Comparison of ENCODE assay signal across 12 cellular contexts in genomic region chr3:165194477-165195135, GRCh38. TPM values are rescaled to one million over a fixed set of nuclear protein-coding genes. Genes with fewer than 3 reads are reported as not detected.
DNase-seq lines count a peak whose midpoint lies in the region; ATAC-seq and TF ChIP-seq lines count a peak whose summit lies in the region.
"Had no signal": no experiment of that assay in that cellular context is flagged by ENCODE, and none has a peak within 500 bp of the region (broad histone marks: within the 10 kb centered on the region; RNA-seq: fewer than 3 reads in every experiment).

No MANE protein-coding gene starts in this region.

- ATAC-seq in right cardiac atrium, result no peak
- no peak for ATAC-seq in left ventricle myocardium superior
- no peak for ATAC-seq in GM21825 (IDR thresholded peaks at IDR 0.05; ENCODE audit: unreplicated experiment)
- ATAC-seq: activated CD8-positive, alpha-beta memory T cell treated with anti-CD3 and anti-CD28 coated beads, Interleukin-2, amount 10 ng/mL, durations not matched to agents 7 days and 5 days had no signal

- H3K4me1 ChIP-seq in right cardiac atrium (ENCODE audit: control insufficient read depth, insufficient read depth, low read length) (peaks cover 5% of the 10 kb centered on the region), ectodermal cell (ENCODE audit: control insufficient read depth, insufficient read depth, low read length) (peaks cover 8% of the 10 kb centered on the region), mucosa of rectum (ENCODE audit: control insufficient read depth in 2 of 2, insufficient read depth in 2 of 2, low read length in 2 of 2) (peaks cover 0 to 15% of the 10 kb centered on the region in 2 donors), vagina (peaks cover 36% of the 10 kb centered on the region), mammary epithelial cell (ENCODE audit: insufficient read depth, low read length) (no peaks in the 10 kb centered on the region)

- H3K27me3 ChIP-seq in right cardiac atrium (ENCODE audit: control insufficient read depth, insufficient read depth) (no peaks in the 10 kb centered on the region), ectodermal cell (ENCODE audit: control insufficient read depth, insufficient read depth, low read length, poor library complexity, severe bottlenecking) (peaks cover 50% of the 10 kb centered on the region), mucosa of rectum (ENCODE audit: control insufficient read depth in 2 of 2, insufficient read depth in 2 of 2, low read length in 2 of 2) (peaks cover 42 to 51% of the 10 kb centered on the region in 2 donors), vagina (peaks cover 4% of the 10 kb centered on the region), mammary epithelial cell (ENCODE audit: insufficient read depth, low read length) (peaks cover 45% of the 10 kb centered on the region)

- intact Hi-C loops in right cardiac atrium (cut with DNase I), result no loop called here
- intact Hi-C loops in left ventricle myocardium superior (cut with micrococcal nuclease), result no loop called here
- intact Hi-C loops in vagina (cut with DNase I), result no loop called here
- intact Hi-C loops in mammary epithelial cell (cut with micrococcal nuclease), result no loop called here

- H2AFZ ChIP-seq in mammary epithelial cell (ENCODE audit: low read depth, low read length), result no peak overlapping the region

- dilution Hi-C loops in mammary epithelial cell (cut with HindIII; ENCODE audit: low sequenced_read_pairs), result no loop called here

- H3K4me3 ChIP-seq in right cardiac atrium (ENCODE audit: low read length) (peak overlapping the region; percentile 29), ectodermal cell (ENCODE audit: insufficient read depth, low read depth, low read length) (peak overlapping the region; percentile 50), mucosa of rectum (ENCODE audit: low read length in 2 of 2) (peak overlapping the region; percentile 54 to 60), vagina (peak overlapping the region; percentile 41 to 50), mammary epithelial cell (replicated peaks in 1 of 3; ENCODE audit: insufficient read depth in 1 of 3, low read depth in 2 of 3, low read length in 3 of 3) (no peak overlapping the region)

- H3K9me3 ChIP-seq in right cardiac atrium (ENCODE audit: control insufficient read depth, low read length), result no peaks in the 10 kb centered on the region
- H3K9me3 ChIP-seq in ectodermal cell (ENCODE audit: control insufficient read depth, low read length), result no peaks in the 10 kb centered on the region
- no peaks in the 10 kb centered on the region for H3K9me3 ChIP-seq in mucosa of rectum (ENCODE audit: control insufficient read depth in 2 of 2, low read length in 2 of 2)
- no peaks in the 10 kb centered on the region for H3K9me3 ChIP-seq in vagina
- peaks cover 2% of the 10 kb centered on the region for H3K9me3 ChIP-seq in mammary epithelial cell (replicated peaks; ENCODE audit: insufficient read depth, low read length)
- H3K9me3 ChIP-seq: heart right ventricle had no signal

- no peak for TF ChIP-seq CTCF in vagina (IDR thresholded peaks at IDR 0.05)
- TF ChIP-seq CTCF in mammary epithelial cell (conservative IDR thresholded peaks at IDR 0.05 in 1 of 2, IDR thresholded peaks at IDR 0.05 in 1 of 2; ENCODE audit: extremely low read depth in 1 of 2, insufficient read depth in 1 of 2, low read depth in 1 of 2, low read length in 2 of 2), result no peak

- TF ChIP-seq POLR2A in vagina (IDR thresholded peaks at IDR 0.05), result no peak

- DNase-seq in right cardiac atrium, result no peak
- DNase-seq in left ventricle myocardium superior, result no peak
- no peak for DNase-seq in vagina (ENCODE audit: extremely low spot score in 2 of 2)
- DNase-seq in central memory CD4-positive, alpha-beta T cell, result no peak
- DNase-seq in mammary epithelial cell, result no peak
- DNase-seq: activated CD8-positive, alpha-beta memory T cell treated with anti-CD3 and anti-CD28 coated beads, Interleukin-2, amount 10 ng/mL, durations not matched to agents 7 days and 5 days; AML-193; heart right ventricle had no signal

- no peaks in the 10 kb centered on the region for H3K79me2 ChIP-seq in mammary epithelial cell (ENCODE audit: insufficient read depth, low read length)

- no peaks in the 10 kb centered on the region for H3K36me3 ChIP-seq in ectodermal cell (ENCODE audit: control insufficient read depth, insufficient read depth, low read length)
- H3K36me3 ChIP-seq in mucosa of rectum (ENCODE audit: control insufficient read depth in 2 of 2, insufficient read depth in 2 of 2, low read length in 2 of 2), result no peaks in the 10 kb centered on the region
- H3K36me3 ChIP-seq in vagina, result no peaks in the 10 kb centered on the region
- no peaks in the 10 kb centered on the region for H3K36me3 ChIP-seq in mammary epithelial cell (ENCODE audit: insufficient read depth, low read length)
- H3K36me3 ChIP-seq: heart right ventricle had no signal

- H4K20me1 ChIP-seq in mammary epithelial cell (ENCODE audit: insufficient read depth, low read length), result no peaks in the 10 kb centered on the region

- CTCF ChIA-PET in mammary epithelial cell (lab: Charles Lee; ENCODE audit: low non-redundant PET), result no interaction called here

- WGBS in right cardiac atrium, result 4% methylated on average over 16 of the region's 16 CpGs
- 0% methylated on average over 16 of the region's 16 CpGs for WGBS in ectodermal cell, 2 experiments
- 1% methylated on average over 13 of the region's 16 CpGs for WGBS in mammary epithelial cell (ENCODE audit: low coverage, missing lambda C conversion rate)

- H3K27ac ChIP-seq in right cardiac atrium (ENCODE audit: low read length) (no peak overlapping the region), ectodermal cell (ENCODE audit: insufficient read depth, low read depth, low read length, poor library complexity, severe bottlenecking) (no peak overlapping the region), mucosa of rectum (ENCODE audit: low read depth in 2 of 2, low read length in 2 of 2) (no peak overlapping the region), vagina (no peak overlapping the region), mammary epithelial cell (ENCODE audit: insufficient read depth, low read depth, low read length) (no peak overlapping the region)
- H3K27ac ChIP-seq: heart right ventricle, RWPE1 had no signal

- H3K9ac ChIP-seq in mucosa of rectum (ENCODE audit: low read depth in 1 of 2, low read length in 2 of 2) (no peak overlapping the region), mammary epithelial cell (ENCODE audit: insufficient read depth, low read length) (no peak overlapping the region)

- in situ Hi-C loops in mammary epithelial cell (cut with MboI; ENCODE audit: low sequenced_read_pairs in 2 of 2), result no loop called here

- BruUV-seq in mammary epithelial cell (replicated peaks; lab: Mats Ljungman, UMichigan), result no TSS peak

- H3K4me2 ChIP-seq in mammary epithelial cell (ENCODE audit: insufficient read depth, low read depth, low read length), result no peak overlapping the region

RNA-seq across cellular contexts. Expression of gene SLITRK3, which starts 1.6 kb away (rescaled TPM):
- total RNA-seq in right cardiac atrium, result 1 to 10 TPM in 2 of 4 donors, under 1 TPM in 2; 0.92 to 2.2 (median 1.2) TPM
- polyA plus RNA-seq in right cardiac atrium, result 0.29 TPM
- not detected for total RNA-seq in left ventricle myocardium superior
- polyA plus RNA-seq in ectodermal cell (2013, experiment 1 of 4), result 5.9 TPM
- polyA plus RNA-seq in ectodermal cell (2013, experiment 2 of 4), result 5.8 TPM
- 4.3 TPM for polyA plus RNA-seq in ectodermal cell (2013, experiment 3 of 4)
- 4.1 TPM for polyA plus RNA-seq in ectodermal cell (2013, experiment 4 of 4)
- 2.9 TPM for total RNA-seq in vagina
- total RNA-seq in mammary epithelial cell, result not detected
- not detected for polyA plus RNA-seq in mammary epithelial cell
- not detected for polyA minus RNA-seq in mammary epithelial cell
- total RNA-seq: activated CD8-positive, alpha-beta memory T cell treated with anti-CD3 and anti-CD28 coated beads, Interleukin-2, amount 10 ng/mL, durations not matched to agents 7 days and 5 days; heart right ventricle had no signal
- polyA plus RNA-seq: heart right ventricle had no signal

Comparison
In these comparisons a context has a peak if more than half of its experiments do, and no peak if none do; other contexts are left out.
1. H3K4me3 ChIP-seq: peak in right cardiac atrium (single experiment), ectodermal cell (single experiment), mucosa of rectum (2 of 2) and vagina (2 of 2); none in mammary epithelial cell (0 of 3).